Comparison of ENCODE assay signal across 8 cellular contexts in the genomic region with DNA sequence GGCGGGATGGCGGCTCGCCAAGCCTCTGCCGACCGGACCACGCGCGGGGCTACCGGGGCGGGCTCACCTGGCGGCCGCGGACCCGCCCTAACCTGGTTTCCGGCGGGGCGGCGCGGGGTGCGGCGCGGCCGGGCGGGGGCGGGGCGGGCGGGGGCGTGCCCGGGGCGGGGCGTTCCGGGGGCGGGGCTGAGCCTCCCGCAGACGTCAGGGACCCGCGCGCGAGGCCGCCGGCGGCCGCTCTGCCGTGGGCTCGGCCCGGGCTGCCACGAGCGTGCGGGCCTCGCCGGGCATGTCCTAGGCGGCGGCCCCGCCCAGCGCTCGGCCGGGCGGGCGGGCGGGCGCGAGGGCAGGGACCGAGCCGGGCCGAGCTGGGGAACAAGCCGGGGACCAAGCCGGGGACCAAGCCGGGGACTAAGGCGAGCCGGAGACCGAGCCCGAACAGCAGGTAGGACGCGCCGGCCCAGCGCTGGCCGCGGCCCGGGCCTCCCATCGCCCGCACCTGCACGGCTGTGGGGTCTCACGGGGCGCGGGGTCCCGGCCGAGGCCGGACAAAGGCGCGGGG. TPM values are rescaled to one million over a fixed set of nuclear protein-coding genes. Genes with fewer than 3 reads are reported as not detected.
DNase-seq lines count a peak whose midpoint lies in the region; ATAC-seq lines count a peak whose summit lies in the region.

A gene (plus strand): TSS at position 200 of the 562 bp plus-strand sequence. CDS start 3,183 bp downstream, outside the sequence.

- H3K36me3 Mint-ChIP-seq in IgD-negative memory B cell, result no peaks in the 10 kb centered on the region

- H3K27me3 Mint-ChIP-seq in IgD-negative memory B cell, result peaks cover 21% of the 10 kb centered on the region
- H3K27me3 Mint-ChIP-seq in stimulated activated naive CD8-positive, alpha-beta T cell treated with anti-CD3 and anti-CD28 coated beads, Interleukin-15, amount 100 ng/mL, for 72 hours, result peaks cover 46% of the 10 kb centered on the region

- peak; percentile 43 for DNase-seq in COR-L47 (lab: John Stamatoyannopoulos, UW)
- peak; percentile 35 to 39 for DNase-seq in activated CD4-positive, alpha-beta T cell treated with anti-CD3 and anti-CD28 coated beads, Interleukin-2, amount 50 U/mL, for 48 hours
- DNase-seq in mesenteric fat pad (ENCODE audit: low spot score), result no peak
- peak in 1 of 2 donors; percentile 56 for DNase-seq in stimulated activated naive CD8-positive, alpha-beta T cell treated with anti-CD3 and anti-CD28 coated beads, Interleukin-15, amount 100 ng/mL, for 72 hours

- ATAC-seq in stimulated activated naive CD8-positive, alpha-beta T cell treated with anti-CD3 and anti-CD28 coated beads, Interleukin-15, amount 100 ng/mL, for 72 hours, result peak; percentile 72
- ATAC-seq in HG02759 (IDR thresholded peaks at IDR 0.05; ENCODE audit: unreplicated experiment) (no peak), GM18519 (IDR thresholded peaks at IDR 0.05; ENCODE audit: low FRiP score, unreplicated experiment) (no peak)

- H3K4me1 Mint-ChIP-seq in IgD-negative memory B cell, result peaks cover 0 to 2% (median 1%) of the 10 kb centered on the region in 3 donors
- H3K4me1 Mint-ChIP-seq in stimulated activated naive CD8-positive, alpha-beta T cell treated with anti-CD3 and anti-CD28 coated beads, Interleukin-15, amount 100 ng/mL, for 72 hours, result peaks cover 18% of the 10 kb centered on the region

- H3K4me3 Mint-ChIP-seq in IgD-negative memory B cell, result peak within 1 kb of the TSS in 3 of 4 donors; percentile 46 to 80 (median 66)
- H3K4me3 Mint-ChIP-seq in stimulated activated naive CD8-positive, alpha-beta T cell treated with anti-CD3 and anti-CD28 coated beads, Interleukin-15, amount 100 ng/mL, for 72 hours, result peak within 1 kb of the TSS; percentile 77 to 78

- peak within 1 kb of the TSS in 2 of 3 donors; percentile 31 to 76 for H3K27ac Mint-ChIP-seq in IgD-negative memory B cell
- peak within 1 kb of the TSS in 1 of 2 donors; percentile 26 for H3K27ac Mint-ChIP-seq in stimulated activated naive CD8-positive, alpha-beta T cell treated with anti-CD3 and anti-CD28 coated beads, Interleukin-15, amount 100 ng/mL, for 72 hours

- no peaks in the 10 kb centered on the region for H3K9me3 Mint-ChIP-seq in IgD-negative memory B cell
- H3K9me3 Mint-ChIP-seq in stimulated activated naive CD8-positive, alpha-beta T cell treated with anti-CD3 and anti-CD28 coated beads, Interleukin-15, amount 100 ng/mL, for 72 hours, result no peaks in the 10 kb centered on the region

- in situ Hi-C loops in endometrial microvascular endothelial cells (cut with HindIII; ENCODE audit: inconsistent ontology term, low pct_unique_long_range_greater_than_20kb, low sequenced_read_pairs), result no loop called here

RNA-seq across cellular contexts. Expression of the gene that starts here (rescaled TPM):
- polyA plus RNA-seq in IgD-negative memory B cell, result not detected
- total RNA-seq in endometrial microvascular endothelial cells (ENCODE audit: inconsistent ontology term), result 20.1 TPM
- 38.3 TPM for total RNA-seq in mesenteric fat pad
